In the genomic region with DNA sequence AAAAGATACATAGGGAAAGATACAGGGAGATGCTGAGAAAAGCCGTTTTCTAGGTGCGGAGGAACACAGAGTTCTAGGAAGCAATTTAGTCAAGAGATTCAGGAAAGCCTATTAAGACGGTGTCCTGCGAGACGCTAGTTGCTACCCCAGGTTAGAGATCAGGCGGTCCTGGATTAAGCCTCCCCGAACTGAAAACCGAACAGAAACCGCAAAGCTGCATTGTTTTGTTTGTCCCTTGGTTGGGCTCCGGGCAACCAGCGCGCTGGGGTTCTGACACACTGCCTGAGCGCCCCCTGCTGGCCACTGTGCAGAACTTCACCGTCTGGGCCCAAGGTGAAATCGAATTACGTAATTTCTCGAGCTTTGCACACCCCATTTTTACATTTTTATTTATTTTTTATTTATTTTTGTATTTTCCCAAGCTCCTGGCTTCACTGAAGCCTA, we compare ENCODE assay signal across 8 cellular contexts. TPM values are rescaled to one million over a fixed set of nuclear protein-coding genes. Genes with fewer than 3 reads are reported as not detected.
DNase-seq lines count a peak whose midpoint lies in the region; ATAC-seq and TF ChIP-seq lines count a peak whose summit lies in the region.

No MANE protein-coding gene starts in this region.

- no peaks in the 10 kb centered on the region for H3K36me3 Mint-ChIP-seq in endodermal cell (ENCODE audit: low read depth)

- DNase-seq in COLO829 (ENCODE audit: low spot score) = peak; percentile 89
- DNase-seq in HS-5 (ENCODE audit: low read depth) = peak; percentile 71
- DNase-seq in NOMO-1 treated with DMSO at 0.1 percent for 48 hours (lab: John Stamatoyannopoulos, UW; ENCODE audit: unreplicated experiment) = peak; percentile 85
- peak; percentile 77 for DNase-seq in activated CD8-positive, alpha-beta memory T cell treated with anti-CD3 and anti-CD28 coated beads, Interleukin-2, amount 50 U/mL, for 1 hour (ENCODE audit: extremely low read depth)
- DNase-seq in endodermal cell = peak; percentile 94
- peak; percentile 69 for DNase-seq in stimulated activated CD8-positive, alpha-beta memory T cell treated with anti-CD3 and anti-CD28 coated beads, Interleukin-15, amount 100 ng/mL, for 24 hours (ENCODE audit: low read depth)

- H3K27me3 ChIP-seq in endodermal cell (ENCODE audit: control insufficient read depth, insufficient read depth, low read length, poor library complexity, severe bottlenecking) = no peaks in the 10 kb centered on the region

- peak overlapping the region; percentile 80 for H3K27ac Mint-ChIP-seq in endodermal cell

- no peaks in the 10 kb centered on the region for H3K9me3 Mint-ChIP-seq in endodermal cell

- H3K4me1 ChIP-seq in endodermal cell (ENCODE audit: control insufficient read depth, insufficient read depth, low read length) = no peaks in the 10 kb centered on the region
- H3K4me1 ChIP-seq in mesodermal cell (ENCODE audit: control insufficient read depth, insufficient read depth, low read length, poor library complexity, severe bottlenecking) = peaks cover 29% of the 10 kb centered on the region

- H3K4me1 Mint-ChIP-seq in endodermal cell = peaks cover 34% of the 10 kb centered on the region

- peak overlapping the region; percentile 77 for H3K4me3 ChIP-seq in endodermal cell (ENCODE audit: low read length)
- peak overlapping the region; percentile 44 for H3K4me3 ChIP-seq in mesodermal cell (ENCODE audit: extremely low read depth, insufficient read depth, low read length, poor library complexity, severe bottlenecking)

- peak overlapping the region; percentile 66 for H3K9ac ChIP-seq in endodermal cell (ENCODE audit: extremely low read depth, low read length, poor library complexity, severe bottlenecking)

- no peaks in the 10 kb centered on the region for H3K36me3 ChIP-seq in endodermal cell (ENCODE audit: control insufficient read depth, insufficient read depth, low read length)
- no peaks in the 10 kb centered on the region for H3K36me3 ChIP-seq in mesodermal cell (ENCODE audit: control insufficient read depth, insufficient read depth, low read length)

- H3K27ac ChIP-seq in endodermal cell (ENCODE audit: low read depth, low read length) (peak overlapping the region; percentile 89), mesodermal cell (ENCODE audit: low read depth, low read length, severe bottlenecking) (peak overlapping the region; percentile 99)

- peak; percentile 99 for TF ChIP-seq CTCF in endodermal cell (conservative IDR thresholded peaks at IDR 0.05)

- H3K9me3 ChIP-seq in endodermal cell (ENCODE audit: control insufficient read depth, low read length) (no peaks in the 10 kb centered on the region), mesodermal cell (ENCODE audit: control insufficient read depth, low read length) (no peaks in the 10 kb centered on the region)

- H3K4me3 Mint-ChIP-seq in endodermal cell = peak overlapping the region; percentile 72

- peak; percentile 91 for ATAC-seq in GM21360 (IDR thresholded peaks at IDR 0.05; ENCODE audit: unreplicated experiment)

- peaks cover 12% of the 10 kb centered on the region for H3K27me3 Mint-ChIP-seq in endodermal cell (ENCODE audit: insufficient read depth)

- WGBS in endodermal cell (ENCODE audit: insufficient coverage in 1 of 2, insufficient read length in 1 of 2), 2 experiments = 4 to 5% methylated on average over 12 to 17 of the region's 17 CpGs
- 2 to 9% methylated on average over 13 of the region's 17 CpGs for WGBS in mesodermal cell (ENCODE audit: insufficient coverage in 2 of 2), 2 experiments

RNA-seq across cellular contexts. Expression of a gene that starts 37.3 kb away (rescaled TPM):
- total RNA-seq in endodermal cell = 100 to 1,000 TPM; 144 to 181 TPM
- 301 TPM for polyA plus RNA-seq in endodermal cell (2013, experiment 1 of 2)
- 285 TPM for polyA plus RNA-seq in endodermal cell (2013, experiment 2 of 2)
- polyA plus RNA-seq in mesodermal cell (2013, experiment 1 of 2) = 303 TPM
- polyA plus RNA-seq in mesodermal cell (2013, experiment 2 of 2) = 287 TPM

Comparison
In these comparisons a context has a peak if more than half of its experiments do, and no peak if none do; other contexts are left out.
1. Peak in every context shown above with its lines: DNase-seq, ATAC-seq, H3K4me3 ChIP-seq and H3K27ac ChIP-seq.